Comparison of ENCODE assay signal across 22 cellular contexts in the genomic region with DNA sequence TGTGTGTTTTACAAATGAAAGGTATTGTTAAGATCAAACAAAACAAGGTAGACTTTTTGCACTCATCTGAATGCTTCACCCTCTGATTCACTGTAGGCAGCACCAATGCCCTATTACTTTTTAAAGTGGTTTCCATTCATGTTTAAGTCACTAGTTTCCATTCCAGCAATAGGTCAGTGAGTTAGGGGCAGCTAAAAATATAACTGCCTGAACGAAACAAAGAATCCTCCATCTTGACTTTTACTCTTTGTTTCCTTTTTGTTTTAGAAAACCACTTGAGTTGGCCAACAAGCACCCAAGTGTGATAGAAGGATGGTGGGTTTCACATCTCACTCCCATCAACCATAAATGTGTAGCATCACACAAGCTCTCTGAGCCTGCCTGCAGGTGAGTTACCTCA. TPM values are rescaled to one million over a fixed set of nuclear protein-coding genes. Genes with fewer than 3 reads are reported as not detected.
A peak's percentile ranks its signal among the peaks of the same experiment; 100 is the strongest.
DNase-seq lines count a peak whose midpoint lies in the region; ATAC-seq lines count a peak whose summit lies in the region.
"Had no signal": no experiment of that assay in that cellular context is flagged by ENCODE, and none has a peak within 500 bp of the region (broad histone marks: within the 10 kb centered on the region; RNA-seq: fewer than 3 reads in every experiment).

No MANE protein-coding gene starts in this region.

- H3K27ac ChIP-seq in aorta (ENCODE audit: low read depth in 1 of 2, low read length in 2 of 2): no peak overlapping the region
- H3K27ac ChIP-seq: breast epithelium, lower lobe of right lung, tibial artery had no signal

- intact Hi-C loops in aorta (cut with DNase I): no loop called here

- no peaks in the 10 kb centered on the region for H3K4me1 ChIP-seq in aorta (ENCODE audit: control insufficient read depth in 1 of 2, insufficient read depth in 2 of 2, low read length in 2 of 2)
- H3K4me1 ChIP-seq: breast epithelium, tibial artery had no signal

- DNase-seq in aorta: no peak
- DNase-seq: activated CD4-positive, alpha-beta T cell treated with anti-CD3 and anti-CD28 coated beads for 4 hours; activated CD8-positive, alpha-beta memory T cell treated with anti-CD3 and anti-CD28 coated beads, Interleukin-2, amount 50 U/mL, for 4 hours; activated effector memory CD4-positive, alpha-beta T cell treated with Interleukin-2 at 50 U/mL for 16 hours; GOT3; Kasumi-1; lower lobe of right lung; NCI-H1092; NCI-H2029 treated with DMSO at 0.1 percent for 48 hours; retina; RPMI8226; stimulated activated CD4-positive, alpha-beta T cell treated with anti-CD3 and anti-CD28 coated beads, Interleukin-12 subunit alpha, Interleukin-12 subunit beta, amount 100 ng/mL, for 4 hours; tibial artery had no signal

- H3K27me3 Mint-ChIP-seq in activated T-helper 17 cell treated with anti-CD3 and anti-CD28 coated beads, Interleukin-2, amount 50 U/mL, for 72 hours: no peaks in the 10 kb centered on the region
- H3K27me3 Mint-ChIP-seq: dendritic cell treated with granulocyte-macrophage colony-stimulating factor and Interleukin-4, amounts not matched to agents 40 ng/mL and 50 ng/mL, for 4 days had no signal

- H3K36me3 ChIP-seq in aorta (ENCODE audit: control insufficient read depth in 1 of 2, insufficient read depth in 2 of 2, low read length in 1 of 2): no peaks in the 10 kb centered on the region
- H3K36me3 ChIP-seq: breast epithelium, lower lobe of right lung, tibial artery had no signal

- 47 to 49% methylated on average over 1 of the region's 1 CpG for WGBS in aorta, 2 donors

- peaks cover 7% of the 10 kb centered on the region for H3K4me1 Mint-ChIP-seq in activated T-helper 17 cell treated with anti-CD3 and anti-CD28 coated beads, Interleukin-2, amount 50 U/mL, for 72 hours

- H3K36me3 Mint-ChIP-seq in activated T-helper 17 cell treated with anti-CD3 and anti-CD28 coated beads, Interleukin-2, amount 50 U/mL, for 72 hours (ENCODE audit: low read depth): no peaks in the 10 kb centered on the region

- no peaks in the 10 kb centered on the region for H3K9me3 ChIP-seq in aorta (ENCODE audit: control insufficient read depth, low read length)
- H3K9me3 ChIP-seq: breast epithelium, lower lobe of right lung, tibial artery had no signal

- H3K27ac Mint-ChIP-seq in activated T-helper 17 cell treated with anti-CD3 and anti-CD28 coated beads, Interleukin-2, amount 50 U/mL, for 72 hours: peak overlapping the region; percentile 75
- H3K27ac Mint-ChIP-seq: dendritic cell treated with granulocyte-macrophage colony-stimulating factor and Interleukin-4, amounts not matched to agents 40 ng/mL and 50 ng/mL, for 4 days had no signal

- peak overlapping the region; percentile 21 for H3K4me3 Mint-ChIP-seq in activated T-helper 17 cell treated with anti-CD3 and anti-CD28 coated beads, Interleukin-2, amount 50 U/mL, for 72 hours
- H3K4me3 Mint-ChIP-seq: dendritic cell treated with granulocyte-macrophage colony-stimulating factor and Interleukin-4, amounts not matched to agents 40 ng/mL and 50 ng/mL, for 4 days had no signal

- H3K27me3 ChIP-seq in aorta (ENCODE audit: control insufficient read depth in 1 of 2, insufficient read depth in 2 of 2, low read length in 1 of 2): no peaks in the 10 kb centered on the region
- H3K27me3 ChIP-seq: breast epithelium, tibial artery had no signal

- ATAC-seq in GM18517 (IDR thresholded peaks at IDR 0.05; ENCODE audit: unreplicated experiment): peak; percentile 87
- ATAC-seq in GM19025 (IDR thresholded peaks at IDR 0.05; ENCODE audit: low read depth, unreplicated experiment): peak; percentile 61
- peak; percentile 66 for ATAC-seq in HG02798 (IDR thresholded peaks at IDR 0.05; ENCODE audit: poor library complexity, unreplicated experiment)
- peak; percentile 95 for ATAC-seq in activated T-helper 17 cell treated with anti-CD3 and anti-CD28 coated beads, Interleukin-2, amount 50 U/mL, for 72 hours (replicated peaks)
- ATAC-seq in aorta (ENCODE audit: low FRiP score): no peak
- no peak for ATAC-seq in HG03159 (IDR thresholded peaks at IDR 0.05; ENCODE audit: unreplicated experiment)
- no peak for ATAC-seq in GM21737 (IDR thresholded peaks at IDR 0.05; ENCODE audit: unreplicated experiment)
- ATAC-seq: lower lobe of right lung had no signal

- no peaks in the 10 kb centered on the region for H3K9me3 Mint-ChIP-seq in activated T-helper 17 cell treated with anti-CD3 and anti-CD28 coated beads, Interleukin-2, amount 50 U/mL, for 72 hours
- H3K9me3 Mint-ChIP-seq: dendritic cell treated with granulocyte-macrophage colony-stimulating factor and Interleukin-4, amounts not matched to agents 40 ng/mL and 50 ng/mL, for 4 days had no signal

- no peak overlapping the region for H3K4me3 ChIP-seq in aorta (ENCODE audit: low read length in 2 of 2)
- H3K4me3 ChIP-seq: breast epithelium, lower lobe of right lung, tibial artery had no signal

RNA-seq across cellular contexts. Expression of a gene that starts 25.5 kb away (rescaled TPM):
- total RNA-seq in activated T-helper 17 cell treated with anti-CD3 and anti-CD28 coated beads, Interleukin-2, amount 50 U/mL, for 72 hours: 10 to 100 TPM; 10.6 to 10.7 TPM
- total RNA-seq in aorta: 1 to 10 TPM; 3.7 to 9.2 TPM
- 1 to 10 TPM in 1 of 2 donors, under 1 TPM in 1; 0.10 to 5.8 TPM for polyA plus RNA-seq in aorta
- total RNA-seq: NCI-H460 had no signal

Comparison
In these comparisons a context has a peak if more than half of its experiments do, and no peak if none do; other contexts are left out.
1. ATAC-seq: peak in GM18517 (single experiment), GM19025 (single experiment), HG02798 (single experiment) and activated T-helper 17 cell treated with anti-CD3 and anti-CD28 coated beads, Interleukin-2, amount 50 U/mL, for 72 hours (single experiment); none in aorta (single experiment), HG03159 (single experiment) and GM21737 (single experiment).